2 cellular contexts compared by ENCODE assay signal in the genomic region with DNA sequence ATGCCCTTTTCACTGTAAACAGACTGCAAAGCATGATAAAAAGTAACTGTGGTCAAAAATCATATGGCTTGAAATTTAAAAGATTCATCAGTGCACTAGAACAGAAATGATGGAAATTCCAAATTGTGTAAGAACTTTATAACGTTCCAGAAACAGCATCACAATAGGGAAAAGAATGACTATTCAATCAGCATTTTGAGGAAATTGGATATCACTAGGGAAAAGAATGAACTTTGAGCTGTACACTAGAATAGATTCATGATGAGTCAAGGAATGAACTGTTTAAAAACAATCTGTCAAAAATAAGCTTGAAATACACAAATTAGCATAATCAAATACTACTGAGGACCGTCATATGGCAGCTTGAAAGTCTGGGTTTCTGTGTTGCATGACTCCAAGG.
TF ChIP-seq lines count a peak whose summit lies in the region.

No MANE protein-coding gene starts in this region.

TF ChIP-seq in IMR-90, 13 proteins besides CTCF, POLR2A, EP300 and RAD21:
- TF ChIP-seq USF2 (IDR thresholded peaks at IDR 0.05; ENCODE audit: low read depth, low read length) (no peak), RFX5 (IDR thresholded peaks at IDR 0.05; ENCODE audit: low read depth, low read length) (no peak), CHD1 (IDR thresholded peaks at IDR 0.05; ENCODE audit: low read depth, low read length) (no peak), SMC3 (IDR thresholded peaks at IDR 0.05; ENCODE audit: low read depth, low read length) (no peak), ELK1 (IDR thresholded peaks at IDR 0.05; ENCODE audit: borderline replicate concordance, low read depth, low read length) (no peak), CEBPB (IDR thresholded peaks at IDR 0.05; ENCODE audit: low read depth, low read length) (no peak), MXI1 (IDR thresholded peaks at IDR 0.05; ENCODE audit: borderline replicate concordance, low read depth, low read length) (no peak), BHLHE40 (IDR thresholded peaks at IDR 0.05; ENCODE audit: low read depth, low read length) (no peak), FOS (IDR thresholded peaks at IDR 0.05; ENCODE audit: low read depth, low read length) (no peak), NFE2L2 (IDR thresholded peaks at IDR 0.05; ENCODE audit: low read depth, low read length) (no peak), MAZ (IDR thresholded peaks at IDR 0.05; ENCODE audit: borderline replicate concordance, low read depth, low read length) (no peak), MAFK (IDR thresholded peaks at IDR 0.05; ENCODE audit: low read depth, low read length) (no peak), RCOR1 (IDR thresholded peaks at IDR 0.05; ENCODE audit: insufficient replicate concordance, low read length) (no peak)
TF ChIP-seq in IMR-90: peak in this region for 0.

TF ChIP-seq in SK-N-SH, 30 proteins besides CTCF, POLR2A, EP300 and RAD21:
- TF ChIP-seq CHD2 (IDR thresholded peaks at IDR 0.05; ENCODE audit: low read length, partially characterized antibody) (no peak), RCOR1 (IDR thresholded peaks at IDR 0.05; ENCODE audit: low read length) (no peak), USF2 (IDR thresholded peaks at IDR 0.05; ENCODE audit: borderline replicate concordance, low read depth, low read length) (no peak), GABPA (IDR thresholded peaks at IDR 0.05; ENCODE audit: low read depth) (no peak), TAF1 (IDR thresholded peaks at IDR 0.05; ENCODE audit: borderline replicate concordance, low read depth, low read length) (no peak), MXI1 (IDR thresholded peaks at IDR 0.05; ENCODE audit: low read depth, low read length) (no peak), MEF2A (IDR thresholded peaks at IDR 0.05; ENCODE audit: borderline replicate concordance, low read depth) (no peak), YY1 (IDR thresholded peaks at IDR 0.05; ENCODE audit: low read depth) (no peak), POLR2AphosphoS5 (IDR thresholded peaks at IDR 0.05; ENCODE audit: low read depth, low read length) (no peak), EZH2phosphoT487 (IDR thresholded peaks at IDR 0.05; ENCODE audit: borderline replicate concordance, low read depth) (no peak), FOXM1 (IDR thresholded peaks at IDR 0.05; ENCODE audit: low read depth) (no peak), GATA2 (CRISPR knock-in tag; IDR thresholded peaks at IDR 0.05) (no peak)
- TF ChIP-seq, protein P1, sequence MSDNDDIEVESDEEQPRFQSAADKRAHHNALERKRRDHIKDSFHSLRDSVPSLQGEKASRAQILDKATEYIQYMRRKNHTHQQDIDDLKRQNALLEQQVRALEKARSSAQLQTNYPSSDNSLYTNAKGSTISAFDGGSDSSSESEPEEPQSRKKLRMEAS (IDR thresholded peaks at IDR 0.05; ENCODE audit: low read depth) = no peak
- TF ChIP-seq, protein P2, sequence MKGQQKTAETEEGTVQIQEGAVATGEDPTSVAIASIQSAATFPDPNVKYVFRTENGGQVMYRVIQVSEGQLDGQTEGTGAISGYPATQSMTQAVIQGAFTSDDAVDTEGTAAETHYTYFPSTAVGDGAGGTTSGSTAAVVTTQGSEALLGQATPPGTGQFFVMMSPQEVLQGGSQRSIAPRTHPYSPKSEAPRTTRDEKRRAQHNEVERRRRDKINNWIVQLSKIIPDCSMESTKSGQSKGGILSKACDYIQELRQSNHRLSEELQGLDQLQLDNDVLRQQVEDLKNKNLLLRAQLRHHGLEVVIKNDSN (IDR thresholded peaks at IDR 0.05; ENCODE audit: borderline replicate concordance, low read depth) = no peak
